Comparison of ENCODE assay signal across 1 cellular context in the genomic region with DNA sequence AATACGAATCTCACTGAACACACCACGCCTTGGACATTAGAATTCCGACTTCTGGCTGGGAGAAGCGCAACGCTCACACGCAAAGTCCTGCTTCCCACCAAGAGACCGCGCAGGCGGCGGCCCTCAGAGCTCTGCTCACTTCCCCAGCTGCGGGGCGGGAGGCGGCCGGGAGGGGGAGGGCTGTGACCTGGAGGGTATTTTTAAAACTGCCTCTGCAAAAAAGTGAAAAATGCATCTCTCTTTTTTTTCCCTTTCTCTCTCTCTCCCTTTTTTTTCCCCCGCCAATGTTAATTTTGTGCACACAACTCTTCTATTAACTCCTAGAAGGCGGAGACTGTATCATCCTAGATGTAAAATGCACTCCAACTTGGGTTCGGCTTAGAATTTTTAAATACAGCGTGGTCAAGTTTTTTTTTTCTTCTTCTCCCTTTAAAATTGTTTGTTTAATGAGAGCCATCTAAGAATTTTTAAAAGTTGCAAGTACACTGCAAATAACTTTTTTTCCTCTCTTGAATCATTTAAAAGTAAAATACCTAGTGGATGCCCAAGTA.
TF ChIP-seq lines count a peak whose summit lies in the region.

No MANE protein-coding gene starts in this region.

TF ChIP-seq in liver, 16 proteins besides CTCF, POLR2A, EP300 and RAD21 (continued from another document):
- TF ChIP-seq REST (IDR thresholded peaks at IDR 0.05) (no peak), TAF1 (conservative IDR thresholded peaks at IDR 0.05) (peak; percentile 35), FOXA2 (IDR thresholded peaks at IDR 0.05) (no peak), HNF4G (IDR thresholded peaks at IDR 0.05) (peak; percentile 24)
- TF ChIP-seq, protein P1, sequence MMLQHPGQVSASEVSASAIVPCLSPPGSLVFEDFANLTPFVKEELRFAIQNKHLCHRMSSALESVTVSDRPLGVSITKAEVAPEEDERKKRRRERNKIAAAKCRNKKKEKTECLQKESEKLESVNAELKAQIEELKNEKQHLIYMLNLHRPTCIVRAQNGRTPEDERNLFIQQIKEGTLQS (IDR thresholded peaks at IDR 0.05), result no peak
- TF ChIP-seq, protein P2, sequence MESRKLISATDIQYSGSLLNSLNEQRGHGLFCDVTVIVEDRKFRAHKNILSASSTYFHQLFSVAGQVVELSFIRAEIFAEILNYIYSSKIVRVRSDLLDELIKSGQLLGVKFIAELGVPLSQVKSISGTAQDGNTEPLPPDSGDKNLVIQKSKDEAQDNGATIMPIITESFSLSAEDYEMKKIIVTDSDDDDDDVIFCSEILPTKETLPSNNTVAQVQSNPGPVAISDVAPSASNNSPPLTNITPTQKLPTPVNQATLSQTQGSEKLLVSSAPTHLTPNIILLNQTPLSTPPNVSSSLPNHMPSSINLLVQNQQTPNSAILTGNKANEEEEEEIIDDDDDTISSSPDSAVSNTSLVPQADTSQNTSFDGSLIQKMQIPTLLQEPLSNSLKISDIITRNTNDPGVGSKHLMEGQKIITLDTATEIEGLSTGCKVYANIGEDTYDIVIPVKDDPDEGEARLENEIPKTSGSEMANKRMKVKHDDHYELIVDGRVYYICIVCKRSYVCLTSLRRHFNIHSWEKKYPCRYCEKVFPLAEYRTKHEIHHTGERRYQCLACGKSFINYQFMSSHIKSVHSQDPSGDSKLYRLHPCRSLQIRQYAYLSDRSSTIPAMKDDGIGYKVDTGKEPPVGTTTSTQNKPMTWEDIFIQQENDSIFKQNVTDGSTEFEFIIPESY (IDR thresholded peaks at IDR 0.05), result no peak
TF ChIP-seq in liver: peak in this region for 2.
